Comparison of ENCODE assay signal across 1 cellular context in genomic region chr12:51819851-51820720, GRCh38.
TF ChIP-seq lines count a peak whose summit lies in the region.

No MANE protein-coding gene starts in this region.

TF ChIP-seq in liver, 16 proteins besides CTCF, POLR2A, EP300 and RAD21:
- no peak for TF ChIP-seq REST (IDR thresholded peaks at IDR 0.05)
- no peak for TF ChIP-seq NR2F2 (IDR thresholded peaks at IDR 0.05)
- no peak for TF ChIP-seq HNF4A (conservative IDR thresholded peaks at IDR 0.05)
- TF ChIP-seq FOXA1 (IDR thresholded peaks at IDR 0.05): no peak
- no peak for TF ChIP-seq ZBTB33 (IDR thresholded peaks at IDR 0.05)
- no peak for TF ChIP-seq TAF1 (conservative IDR thresholded peaks at IDR 0.05)
- no peak for TF ChIP-seq RXRA (IDR thresholded peaks at IDR 0.05)
